In genomic region chr14:56004807-56005579, GRCh38 we compare ENCODE assay signal across 8 cellular contexts.
DNase-seq lines count a peak whose midpoint lies in the region; ATAC-seq and TF ChIP-seq lines count a peak whose summit lies in the region.

No MANE protein-coding gene starts in this region.

- peaks cover 3% of the 10 kb centered on the region for H3K9me3 Mint-ChIP-seq in CD4-positive, alpha-beta T cell

- peaks cover 20% of the 10 kb centered on the region for H3K9me3 ChIP-seq in CD4-positive, alpha-beta T cell (ENCODE audit: control insufficient read depth, low read length)
- no peaks in the 10 kb centered on the region for H3K9me3 ChIP-seq in gastroesophageal sphincter

- peaks cover 52% of the 10 kb centered on the region for H3K27me3 ChIP-seq in CD4-positive, alpha-beta T cell (ENCODE audit: control insufficient read depth, insufficient read depth, low read length)
- H3K27me3 ChIP-seq in gastroesophageal sphincter: no peaks in the 10 kb centered on the region

- no peaks in the 10 kb centered on the region for H3K36me3 Mint-ChIP-seq in CD4-positive, alpha-beta T cell (ENCODE audit: low read depth)

- TF ChIP-seq EP300 in gastroesophageal sphincter (IDR thresholded peaks at IDR 0.05): no peak

- POLR2A ChIA-PET in CD4-positive, alpha-beta T cell (lab: Charles Lee): interaction anchor here (1.0 kb wide), 1 partner anchor 113 kb away, joined by 4 read pairs; the partner anchor contains the start of gene PELI2

- H3K4me1 Mint-ChIP-seq in CD4-positive, alpha-beta T cell (ENCODE audit: low read depth): peaks cover 31% of the 10 kb centered on the region

- no peak overlapping the region for H3K27ac Mint-ChIP-seq in CD4-positive, alpha-beta T cell

- peak in 1 of 10 experiments; percentile 3 for DNase-seq in CD4-positive, alpha-beta T cell
- DNase-seq in activated CD4-positive, alpha-beta T cell treated with anti-CD3 and anti-CD28 coated beads, Interleukin-2, amount 50 U/mL, for 48 hours: peak; percentile 26 to 32
- DNase-seq in retinal pigment epithelial cell (ENCODE audit: low read depth) (peak; percentile 25), HuH-7 (ENCODE audit: low spot score) (no peak), cortex of kidney (lab: John Stamatoyannopoulos, UW) (no peak)

- WGBS in gastroesophageal sphincter (ENCODE audit: low coverage in 1 of 2), 2 donors: 22 to 36% methylated on average over 15 to 18 of the region's 19 CpGs

- TF ChIP-seq POLR2A in gastroesophageal sphincter (IDR thresholded peaks at IDR 0.05): no peak

- TF ChIP-seq CTCF in CD4-positive, alpha-beta T cell (IDR thresholded peaks at IDR 0.05): no peak
- no peak for TF ChIP-seq CTCF in gastroesophageal sphincter (IDR thresholded peaks at IDR 0.05)
- no peak for TF ChIP-seq CTCF in retinal pigment epithelial cell (conservative IDR thresholded peaks at IDR 0.05; ENCODE audit: low read depth, low read length)

- H3K4me3 Mint-ChIP-seq in CD4-positive, alpha-beta T cell: no peak overlapping the region

- no peaks in the 10 kb centered on the region for H3K36me3 ChIP-seq in gastroesophageal sphincter

- peak; percentile 60 for ATAC-seq in CD4-positive, alpha-beta T cell (ENCODE audit: poor library complexity)
- ATAC-seq in GM19455 (IDR thresholded peaks at IDR 0.05; ENCODE audit: unreplicated experiment): peak; percentile 75
- ATAC-seq in HG03565 (IDR thresholded peaks at IDR 0.05; ENCODE audit: unreplicated experiment): peak; percentile 85
- peak; percentile 48 for ATAC-seq in gastroesophageal sphincter

- CTCF ChIA-PET in CD4-positive, alpha-beta T cell (lab: Charles Lee): no interaction called here

- peaks cover 86% of the 10 kb centered on the region for H3K27me3 Mint-ChIP-seq in CD4-positive, alpha-beta T cell

- H3K27ac ChIP-seq in CD4-positive, alpha-beta T cell (ENCODE audit: low read depth, low read length): no peak overlapping the region
- peak overlapping the region in 3 of 4 donors; percentile 3 to 47 (median 37) for H3K27ac ChIP-seq in gastroesophageal sphincter

- H3K4me3 ChIP-seq in gastroesophageal sphincter (peak overlapping the region in 1 of 2 donors; percentile 25), retinal pigment epithelial cell (ENCODE audit: low read length) (no peak overlapping the region)

- intact Hi-C loops in CD4-positive, alpha-beta T cell (cut with DNase I, micrococcal nuclease): no loop called here

- peaks cover 0 to 5% (median 3%) of the 10 kb centered on the region in 3 donors for H3K4me1 ChIP-seq in gastroesophageal sphincter

Comparison
In these comparisons a context has a peak if more than half of its experiments do, and no peak if none do; other contexts are left out.
1. DNase-seq: peak in activated CD4-positive, alpha-beta T cell treated with anti-CD3 and anti-CD28 coated beads, Interleukin-2, amount 50 U/mL, for 48 hours (2 of 2) and retinal pigment epithelial cell (single experiment); none in HuH-7 (single experiment) and cortex of kidney (single experiment).
2. Peak in every context shown above with its lines, with median percentiles within 50 percentile points of each other: ATAC-seq.